Comparison of ENCODE assay signal across 8 cellular contexts in the genomic region with DNA sequence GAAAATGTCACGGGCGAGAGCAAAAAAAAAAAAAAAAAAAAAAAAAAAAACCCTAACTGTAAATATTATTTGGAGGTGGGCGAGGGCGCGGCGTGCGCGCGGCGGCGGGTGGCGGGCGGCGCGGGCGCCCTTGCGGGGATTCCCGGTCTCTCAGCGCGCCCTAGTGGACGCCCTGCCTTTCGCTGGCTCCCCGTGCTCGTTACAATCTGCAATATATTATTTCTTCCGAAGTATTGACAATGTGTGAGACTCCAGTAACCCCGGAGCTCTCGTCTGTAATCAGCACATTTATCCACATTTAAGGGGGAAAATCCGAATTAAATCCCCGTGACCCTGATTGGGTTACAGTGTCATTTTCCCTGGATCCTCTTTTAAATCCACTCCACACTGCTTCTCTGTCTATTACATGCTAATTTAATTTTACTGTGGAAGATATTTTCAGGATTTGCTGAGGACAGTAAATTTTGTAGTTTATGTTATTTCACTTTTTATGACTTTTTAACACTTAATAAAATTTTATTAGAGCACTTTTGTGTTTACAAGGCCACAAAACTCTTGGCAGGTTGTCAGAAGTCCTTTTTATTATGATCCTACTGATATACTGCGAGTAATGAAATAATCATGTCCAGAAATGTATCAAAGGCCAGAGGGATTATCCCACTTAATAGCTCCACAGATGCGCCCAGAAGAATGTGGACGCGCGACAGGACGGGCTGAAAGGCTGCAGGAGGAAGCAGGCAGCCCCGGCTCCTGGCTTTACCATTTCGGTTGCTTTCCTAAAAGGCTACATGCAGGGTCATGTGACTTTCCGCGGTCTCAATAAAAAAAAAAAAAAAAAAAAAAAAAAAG.
A peak's percentile ranks its signal among the peaks of the same experiment; 100 is the strongest.
DNase-seq lines count a peak whose midpoint lies in the region; ATAC-seq lines count a peak whose summit lies in the region.

No MANE protein-coding gene starts in this region.

- H3K36me3 Mint-ChIP-seq in CD4-positive, CD25-positive, alpha-beta regulatory T cell = no peaks in the 10 kb centered on the region

- no peak overlapping the region for H3K27ac Mint-ChIP-seq in CD4-positive, CD25-positive, alpha-beta regulatory T cell

- H3K4me1 Mint-ChIP-seq in CD4-positive, CD25-positive, alpha-beta regulatory T cell = peaks cover 0 to 8% (median under 1%) of the 10 kb centered on the region in 4 donors

- no peaks in the 10 kb centered on the region for H3K9me3 ChIP-seq in CD4-positive, CD25-positive, alpha-beta regulatory T cell (ENCODE audit: control insufficient read depth in 2 of 2, low read length in 2 of 2)
- H3K9me3 ChIP-seq in muscle layer of duodenum (ENCODE audit: control insufficient read depth in 1 of 2, low read length in 2 of 2) = no peaks in the 10 kb centered on the region

- H3K9me3 Mint-ChIP-seq in CD4-positive, CD25-positive, alpha-beta regulatory T cell = no peaks in the 10 kb centered on the region

- no peaks in the 10 kb centered on the region for H3K36me3 ChIP-seq in CD4-positive, CD25-positive, alpha-beta regulatory T cell (ENCODE audit: control insufficient read depth, insufficient read depth, low read length)
- no peaks in the 10 kb centered on the region for H3K36me3 ChIP-seq in muscle layer of duodenum (ENCODE audit: control insufficient read depth in 1 of 2, insufficient read depth in 2 of 2, low read length in 2 of 2)

- H3K4me1 ChIP-seq in CD4-positive, CD25-positive, alpha-beta regulatory T cell (ENCODE audit: control insufficient read depth, insufficient read depth, low read length, poor library complexity, severe bottlenecking) = peaks cover 12% of the 10 kb centered on the region
- peaks cover 0 to 11% of the 10 kb centered on the region in 2 donors for H3K4me1 ChIP-seq in muscle layer of duodenum (ENCODE audit: control insufficient read depth in 1 of 2, insufficient read depth in 2 of 2, low read length in 2 of 2)

- peak; percentile 3 to 52 (median 31) for DNase-seq in CD4-positive, CD25-positive, alpha-beta regulatory T cell
- DNase-seq in HK-2 (ENCODE audit: unreplicated experiment) = peak; percentile 73
- DNase-seq in NOMO-1 (lab: John Stamatoyannopoulos, UW; ENCODE audit: unreplicated experiment in 2 of 2) = peak; percentile 6 to 44
- peak; percentile 68 for DNase-seq in activated T-cell treated with anti-CD3 and anti-CD28 coated beads, Interleukin-2, amount 50 U/mL, for 1 hour
- peak; percentile 72 for DNase-seq in stimulated activated naive CD8-positive, alpha-beta T cell treated with anti-CD3 and anti-CD28 coated beads, Interleukin-15, Interleukin-2, amounts not matched to agents 100 U/mL and 50 U/mL, for 24 hours

- H3K27me3 Mint-ChIP-seq in CD4-positive, CD25-positive, alpha-beta regulatory T cell = peaks cover 64% of the 10 kb centered on the region

- peaks cover 48% of the 10 kb centered on the region for H3K27me3 ChIP-seq in CD4-positive, CD25-positive, alpha-beta regulatory T cell (ENCODE audit: control insufficient read depth, insufficient read depth, low read length)
- peaks cover 7% of the 10 kb centered on the region for H3K27me3 ChIP-seq in muscle layer of duodenum (ENCODE audit: low read depth, low read length)

- H3K4me3 Mint-ChIP-seq in CD4-positive, CD25-positive, alpha-beta regulatory T cell = peak overlapping the region in 3 of 4 donors; percentile 38 to 52 (median 41)

- no peak overlapping the region for H3K4me3 ChIP-seq in CD4-positive, CD25-positive, alpha-beta regulatory T cell (ENCODE audit: low read depth, low read length)
- peak overlapping the region; percentile 54 to 82 for H3K4me3 ChIP-seq in muscle layer of duodenum (ENCODE audit: low read depth in 1 of 2, low read length in 2 of 2)

- H3K27ac ChIP-seq in CD4-positive, CD25-positive, alpha-beta regulatory T cell (ENCODE audit: insufficient read depth, low read length, poor library complexity, severe bottlenecking) = no peak overlapping the region
- no peak overlapping the region for H3K27ac ChIP-seq in muscle layer of duodenum (ENCODE audit: low read length)

- peak in 1 of 2 donors; percentile 57 for ATAC-seq in CD4-positive, CD25-positive, alpha-beta regulatory T cell (ENCODE audit: low read depth in 2 of 2)
- ATAC-seq in GM19452 (IDR thresholded peaks at IDR 0.05; ENCODE audit: unreplicated experiment) (peak; percentile 74), esophagus mucosa (peak; percentile 89)
- ATAC-seq in stimulated activated naive CD8-positive, alpha-beta T cell treated with anti-CD3 and anti-CD28 coated beads, Interleukin-15, Interleukin-2, amounts not matched to agents 100 U/mL and 50 U/mL, for 24 hours = peak; percentile 89
